ENCODE assay signal across 14 cellular contexts in genomic region chr5:124342027-124342471, GRCh38.
DNase-seq lines count a peak whose midpoint lies in the region; ATAC-seq lines count a peak whose summit lies in the region.
"Had no signal": no experiment of that assay in that cellular context is flagged by ENCODE, and none has a peak within 500 bp of the region (broad histone marks: within the 10 kb centered on the region; RNA-seq: fewer than 3 reads in every experiment).

No MANE protein-coding gene starts in this region.

- no peaks in the 10 kb centered on the region for H3K36me3 ChIP-seq in Karpas-422 (ENCODE audit: insufficient read depth, low read length)
- H3K36me3 ChIP-seq: BE2C had no signal

- ATAC-seq in GM19467 (IDR thresholded peaks at IDR 0.05; ENCODE audit: unreplicated experiment) = no peak
- ATAC-seq: mucosa of descending colon had no signal

- no peaks in the 10 kb centered on the region for H3K79me2 ChIP-seq in Karpas-422 (ENCODE audit: low read length)

- no peak overlapping the region for H3K4me2 ChIP-seq in Karpas-422 (ENCODE audit: low read depth, low read length, poor library complexity, severe bottlenecking)

- H3K4me3 ChIP-seq in Karpas-422 (ENCODE audit: low read length) = no peak overlapping the region
- H3K4me3 ChIP-seq: mucosa of descending colon, skin epidermis had no signal

- no peak overlapping the region for H3K27ac ChIP-seq in Karpas-422 (ENCODE audit: low read length)
- H3K27ac ChIP-seq: skin epidermis had no signal

- H3K9me3 ChIP-seq in Karpas-422 (ENCODE audit: low read length) = no peaks in the 10 kb centered on the region
- H3K9me3 ChIP-seq: BE2C, mucosa of descending colon had no signal

- no peak overlapping the region for H2AFZ ChIP-seq in Karpas-422 (ENCODE audit: low read length)

- no peaks in the 10 kb centered on the region for H3K9me2 ChIP-seq in Karpas-422 (replicated peaks; ENCODE audit: insufficient read depth, low read length)

- no peak overlapping the region for H3K9ac ChIP-seq in Karpas-422 (ENCODE audit: low read length)

- H3K27me3 ChIP-seq in Karpas-422 (ENCODE audit: low read length) = no peaks in the 10 kb centered on the region
- H3K27me3 ChIP-seq: BE2C had no signal

- DNase-seq in AG08395 (ENCODE audit: low spot score) (peak; percentile 38), NCI-H226 (peak; percentile 43), fibroblast of gingiva (ENCODE audit: low read depth) (peak; percentile 90), mucosa of gallbladder (ENCODE audit: low spot score) (peak; percentile 14), Kasumi-1 (lab: John Stamatoyannopoulos, UW) (no peak), NOMO-1 treated with dmso at 0.1 percent for 144 hours (lab: John Stamatoyannopoulos, UW; ENCODE audit: unreplicated experiment) (no peak), Karpas-422 (no peak)
- DNase-seq: BE2C; KBM-7; mucosa of descending colon; NCI-H2227 treated with DMSO at 0.1 percent for 48 hours; stimulated activated CD8-positive, alpha-beta memory T cell treated with anti-CD3 and anti-CD28 coated beads, Interleukin-4, amount 100 ng/mL, for 48 hours had no signal

- no peaks in the 10 kb centered on the region for H3K4me1 ChIP-seq in Karpas-422 (ENCODE audit: low read length)
- H3K4me1 ChIP-seq: BE2C had no signal

- H4K20me1 ChIP-seq in Karpas-422 (ENCODE audit: insufficient read depth, low read depth, low read length) = no peaks in the 10 kb centered on the region

Comparison
In these comparisons a context has a peak if more than half of its experiments do, and no peak if none do; other contexts are left out.
1. DNase-seq: peak in AG08395 (single experiment), NCI-H226 (single experiment), fibroblast of gingiva (single experiment) and mucosa of gallbladder (single experiment); none in Kasumi-1 (0 of 2), NOMO-1 treated with dmso at 0.1 percent for 144 hours (single experiment) and Karpas-422 (single experiment).